ENCODE assay signal across 12 cellular contexts in genomic region chr14:50775357-50775756, GRCh38. TPM values are rescaled to one million over a fixed set of nuclear protein-coding genes. Genes with fewer than 3 reads are reported as not detected.
A peak's percentile ranks its signal among the peaks of the same experiment; 100 is the strongest.
DNase-seq lines count a peak whose midpoint lies in the region; ATAC-seq and TF ChIP-seq lines count a peak whose summit lies in the region.
"Had no signal": no experiment of that assay in that cellular context is flagged by ENCODE, and none has a peak within 500 bp of the region (broad histone marks: within the 10 kb centered on the region; RNA-seq: fewer than 3 reads in every experiment).

No MANE protein-coding gene starts in this region.

- H3K4ac ChIP-seq in mesenchymal stem cell (ENCODE audit: low read depth in 1 of 2, low read length in 2 of 2): no peak overlapping the region

- no peak overlapping the region for H2BK12ac ChIP-seq in mesenchymal stem cell (ENCODE audit: low read length in 2 of 2)

- H2AK5ac ChIP-seq in mesenchymal stem cell (ENCODE audit: low read length, severe bottlenecking): no peak overlapping the region

- no peak overlapping the region for H3K23ac ChIP-seq in mesenchymal stem cell (ENCODE audit: low read length in 2 of 2)

- peak overlapping the region; percentile 86 for H3K9ac ChIP-seq in mesenchymal stem cell (ENCODE audit: low read length)

- no peaks in the 10 kb centered on the region for H3K9me3 ChIP-seq in left ventricle myocardium inferior (replicated peaks)
- no peaks in the 10 kb centered on the region for H3K9me3 ChIP-seq in heart right ventricle
- H3K9me3 ChIP-seq in breast epithelium: no peaks in the 10 kb centered on the region
- H3K9me3 ChIP-seq in mesenchymal stem cell (ENCODE audit: control insufficient read depth, low read length): no peaks in the 10 kb centered on the region

- no peak overlapping the region for H3K4me3 ChIP-seq in left ventricle myocardium inferior
- no peak overlapping the region for H3K4me3 ChIP-seq in heart right ventricle
- H3K4me3 ChIP-seq in breast epithelium: peak overlapping the region in 1 of 3 donors; percentile 16
- peak overlapping the region in 1 of 2 experiments; percentile 63 for H3K4me3 ChIP-seq in mesenchymal stem cell (ENCODE audit: insufficient read depth in 1 of 2, low read depth in 1 of 2, low read length in 2 of 2)

- H3K27ac ChIP-seq in left ventricle myocardium inferior (replicated peaks): peak overlapping the region; percentile 59
- peak overlapping the region in 5 of 10 donors; percentile 18 to 42 (median 28) for H3K27ac ChIP-seq in heart right ventricle
- peak overlapping the region; percentile 69 to 83 for H3K27ac ChIP-seq in breast epithelium
- peak overlapping the region; percentile 86 for H3K27ac ChIP-seq in mesenchymal stem cell (ENCODE audit: low read length, poor library complexity, severe bottlenecking)

- ATAC-seq in heart right ventricle: no peak
- ATAC-seq in HG03159 (IDR thresholded peaks at IDR 0.05; ENCODE audit: unreplicated experiment): no peak
- ATAC-seq: activated T-cell treated with anti-CD3 and anti-CD28 coated beads, Interleukin-2, amount 50 U/mL, for 72 hours had no signal

- peak overlapping the region in 1 of 2 experiments; percentile 14 for H3K18ac ChIP-seq in mesenchymal stem cell (ENCODE audit: low read depth in 1 of 2, low read length in 2 of 2)

- no peak for TF ChIP-seq POLR2A in breast epithelium (IDR thresholded peaks at IDR 0.05)

- peaks cover 54% of the 10 kb centered on the region for H3K4me1 ChIP-seq in left ventricle myocardium inferior
- peaks cover 0 to 40% (median 15%) of the 10 kb centered on the region in 9 donors for H3K4me1 ChIP-seq in heart right ventricle
- H3K4me1 ChIP-seq in breast epithelium: no peaks in the 10 kb centered on the region
- peaks cover 6% of the 10 kb centered on the region for H3K4me1 ChIP-seq in mesenchymal stem cell (ENCODE audit: control insufficient read depth, insufficient read depth, low read depth, low read length)

- H4K91ac ChIP-seq in mesenchymal stem cell (ENCODE audit: low read length): no peak overlapping the region

- no peak for DNase-seq in left ventricle myocardium inferior
- no peak for DNase-seq in heart right ventricle
- no peak for DNase-seq in breast epithelium (ENCODE audit: low spot score in 2 of 2)
- DNase-seq in mesenchymal stem cell: peak; percentile 80
- no peak for DNase-seq in SHP77 treated with DMSO at 0.1 percent for 48 hours (lab: John Stamatoyannopoulos, UW)
- no peak for DNase-seq in UCSD-AML1 (lab: John Stamatoyannopoulos, UW; ENCODE audit: unreplicated experiment)
- DNase-seq in NCI-H2107 treated with DMSO at 0.1 percent for 48 hours (lab: John Stamatoyannopoulos, UW; ENCODE audit: unreplicated experiment): no peak
- DNase-seq: activated T-cell treated with anti-CD3 and anti-CD28 coated beads, Interleukin-2, amount 50 U/mL, for 72 hours; AML-193; naive B cell; NCI-H2029 had no signal

- H3K27me3 ChIP-seq in left ventricle myocardium inferior (ENCODE audit: low read depth): no peaks in the 10 kb centered on the region
- no peaks in the 10 kb centered on the region for H3K27me3 ChIP-seq in heart right ventricle
- no peaks in the 10 kb centered on the region for H3K27me3 ChIP-seq in breast epithelium
- H3K27me3 ChIP-seq in mesenchymal stem cell (ENCODE audit: control insufficient read depth in 1 of 2, insufficient read depth in 1 of 2, low read length in 2 of 2): no peaks in the 10 kb centered on the region

- H2BK5ac ChIP-seq in mesenchymal stem cell (ENCODE audit: low read depth, low read length, poor library complexity, severe bottlenecking): peak overlapping the region; percentile 58

- 48 to 57% methylated on average over 2 of the region's 2 CpGs for WGBS in heart right ventricle, 2 donors
- no CpG with 5 or more reads among the region's 2 CpGs for WGBS in mesenchymal stem cell

- H2BK120ac ChIP-seq in mesenchymal stem cell (ENCODE audit: low read depth, low read length): no peak overlapping the region

- TF ChIP-seq CTCF in left ventricle myocardium inferior (IDR thresholded peaks at IDR 0.05; ENCODE audit: borderline replicate concordance) (no peak), heart right ventricle (IDR thresholded peaks at IDR 0.05) (no peak), breast epithelium (IDR thresholded peaks at IDR 0.05) (no peak)

- H3K14ac ChIP-seq in mesenchymal stem cell (ENCODE audit: low read length in 2 of 2): no peak overlapping the region

- H3K4me2 ChIP-seq in mesenchymal stem cell (ENCODE audit: low read length, poor library complexity, severe bottlenecking): no peak overlapping the region

- H3K79me1 ChIP-seq in mesenchymal stem cell (replicated peaks; ENCODE audit: low read length, poor library complexity, severe bottlenecking): peaks cover 4% of the 10 kb centered on the region

- intact Hi-C loops in left ventricle myocardium inferior (cut with micrococcal nuclease): loop anchor here (10.0 kb wide), 1 partner anchor 171 kb away; no protein-coding TSS in a partner anchor
- intact Hi-C loops in heart right ventricle (cut with DNase I): loop anchor here in 8 of 10 donors (5.0 to 10.0 kb wide), 6 partner anchors 51 to 233 kb away; no protein-coding TSS in a partner anchor
- intact Hi-C loops in breast epithelium (cut with DNase I; ENCODE audit: low total_unique reads): loop anchor here (10.0 kb wide), 1 partner anchor 89 kb away; no protein-coding TSS in a partner anchor

- peak overlapping the region; percentile 72 for H4K8ac ChIP-seq in mesenchymal stem cell (ENCODE audit: low read length)

- H3K36me3 ChIP-seq in left ventricle myocardium inferior (peaks cover 55% of the 10 kb centered on the region), heart right ventricle (peaks cover 0 to 80% (median 27%) of the 10 kb centered on the region in 9 donors), breast epithelium (no peaks in the 10 kb centered on the region), mesenchymal stem cell (ENCODE audit: control insufficient read depth in 1 of 2, insufficient read depth in 2 of 2, low read depth in 1 of 2, low read length in 2 of 2) (peaks cover 7 to 26% of the 10 kb centered on the region in 2 experiments)

- H2BK15ac ChIP-seq in mesenchymal stem cell (ENCODE audit: low read depth, poor library complexity, severe bottlenecking): no peak overlapping the region

- no peak overlapping the region for H2AFZ ChIP-seq in mesenchymal stem cell (ENCODE audit: low read depth, low read length)

RNA-seq across cellular contexts. Expression of gene NIN, which starts 55.6 kb away (rescaled TPM):
- total RNA-seq in left ventricle myocardium inferior (27.4 TPM), heart right ventricle (10 to 100 TPM; 20.2 to 38.7 (median 26.6) TPM), breast epithelium (10 to 100 TPM; 38.1 to 42.9 (median 40.4) TPM)
- polyA plus RNA-seq in heart right ventricle: 10 to 100 TPM in 1 of 2 donors, 1 to 10 TPM in 1; 4.0 to 14.3 TPM
- 18.3 TPM for polyA plus RNA-seq in mesenchymal stem cell (2013, experiment 1 of 2)
- polyA plus RNA-seq in mesenchymal stem cell (2013, experiment 2 of 2): 17.2 TPM
